In the genomic region with DNA sequence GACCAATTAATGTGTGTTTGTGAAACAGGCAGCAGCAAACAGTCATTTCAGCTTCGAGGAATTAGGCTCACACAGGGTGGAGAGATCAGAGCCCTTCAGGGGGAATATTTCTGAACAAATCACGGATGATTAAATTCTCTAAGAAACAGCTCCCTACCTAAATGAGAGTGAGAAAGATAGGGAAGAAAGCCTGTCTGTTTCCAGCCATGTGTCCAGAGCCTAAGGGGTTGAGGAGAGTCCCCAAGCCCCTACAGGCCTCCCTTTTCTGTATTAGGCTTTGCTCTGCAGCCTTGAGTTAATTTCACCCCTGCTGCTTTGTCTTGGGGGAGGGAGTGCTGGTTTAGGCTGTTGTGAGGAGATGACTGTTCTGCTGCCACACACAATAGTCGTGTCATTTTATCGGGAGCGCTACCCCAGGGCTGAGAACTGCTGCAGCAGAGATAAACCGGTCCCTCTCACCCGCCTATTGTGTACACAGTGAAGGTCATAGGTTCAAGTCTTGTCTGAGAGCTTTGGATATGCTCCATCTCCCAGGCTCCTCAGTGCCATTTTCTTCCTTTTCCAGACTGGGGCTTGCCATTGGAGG, we compare ENCODE assay signal across 8 cellular contexts.
DNase-seq lines count a peak whose midpoint lies in the region; ATAC-seq lines count a peak whose summit lies in the region.

No MANE protein-coding gene starts in this region.

- DNase-seq in DMS53 (lab: John Stamatoyannopoulos, UW): peak; percentile 37
- no peak for DNase-seq in DMS53 treated with DMSO at 0.1 percent for 48 hours (lab: John Stamatoyannopoulos, UW; ENCODE audit: unreplicated experiment)
- peak; percentile 16 for DNase-seq in NCI-H345 treated with DMSO at 0.1 percent for 48 hours (lab: John Stamatoyannopoulos, UW; ENCODE audit: unreplicated experiment)
- DNase-seq in amygdala (lab: John Stamatoyannopoulos, UW): peak in 31 of 56 donors; percentile 4 to 69 (median 34)
- DNase-seq in hypothalamus (lab: John Stamatoyannopoulos, UW): peak in 31 of 51 donors; percentile 6 to 73 (median 30)
- peak; percentile 83 for DNase-seq in retina
- DNase-seq in cortex of kidney (lab: John Stamatoyannopoulos, UW): no peak

- no peak for ATAC-seq in GM18502 (IDR thresholded peaks at IDR 0.05; ENCODE audit: poor library complexity, unreplicated experiment)

Comparison
In these comparisons a context has a peak if more than half of its experiments do, and no peak if none do; other contexts are left out.
1. DNase-seq: peak in DMS53 (single experiment), NCI-H345 treated with DMSO at 0.1 percent for 48 hours (single experiment), amygdala (31 of 56), hypothalamus (31 of 51) and retina (single experiment); none in DMS53 treated with DMSO at 0.1 percent for 48 hours (single experiment) and cortex of kidney (single experiment).